In the genomic region with DNA sequence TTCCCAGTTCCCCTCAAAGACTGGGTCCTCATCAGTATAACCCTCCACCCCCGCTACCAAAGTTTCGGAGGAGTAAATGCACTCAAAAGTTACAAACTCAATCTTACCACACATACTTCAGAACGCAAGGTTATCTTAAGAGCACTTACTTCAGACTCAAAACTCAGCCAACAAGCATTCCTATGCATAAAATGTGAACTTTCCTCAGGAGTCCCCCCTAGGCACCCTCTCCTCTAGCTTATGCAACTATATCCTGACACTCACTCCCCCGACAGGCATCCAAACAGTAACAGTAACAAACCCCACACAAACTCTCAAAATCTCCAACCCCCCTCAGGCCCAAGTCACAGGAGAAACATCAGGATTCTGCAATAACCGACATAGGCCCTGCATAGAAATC, we compare ENCODE assay signal across 31 cellular contexts. TPM values are rescaled to one million over a fixed set of nuclear protein-coding genes. Genes with fewer than 3 reads are reported as not detected.
"Had no signal": no experiment of that assay in that cellular context is flagged by ENCODE, and none has a peak within 500 bp of the region (broad histone marks: within the 10 kb centered on the region; RNA-seq: fewer than 3 reads in every experiment).

No MANE protein-coding gene starts in this region.

- H3K27me3 ChIP-seq: body of pancreas, colonic mucosa, esophagus squamous epithelium, gastroesophageal sphincter had no signal

- H3K36me3 ChIP-seq: colonic mucosa, esophagus squamous epithelium, gastroesophageal sphincter, WERI-Rb-1 had no signal

- DNase-seq: activated B cell treated with CpG ODN at 0.5 μM for 24 hours; activated CD4-positive, alpha-beta T cell treated with anti-CD3 and anti-CD28 coated beads for 48 hours; activated CD4-positive, alpha-beta T cell treated with anti-CD3 and anti-CD28 coated beads, Interleukin-2, amount 50 U/mL, for 1 hour; activated CD4-positive, alpha-beta T cell treated with anti-CD3 and anti-CD28 coated beads, Interleukin-2, amount 50 U/mL, for 48 hours; activated CD8-positive, alpha-beta memory T cell treated with anti-CD3 and anti-CD28 coated beads, Interleukin-2, amount 10 ng/mL, durations not matched to agents 7 days and 5 days; activated CD8-positive, alpha-beta memory T cell treated with anti-CD3 and anti-CD28 coated beads, Interleukin-2, amount 50 U/mL, for 4 hours; activated CD8-positive, alpha-beta T cell treated with anti-CD3 and anti-CD28 coated beads for 36 hours; activated gamma-delta T cell; activated naive CD4-positive, alpha-beta T cell; activated naive CD4-positive, alpha-beta T cell treated with anti-CD3 and anti-CD28 coated beads, Interleukin-2, amount 10 ng/mL, durations not matched to agents 7 days and 5 days; activated naive CD8-positive, alpha-beta T cell treated with anti-CD3 and anti-CD28 coated beads, Interleukin-2, amount 10 ng/mL, durations not matched to agents 7 days and 5 days; activated T-cell treated with anti-CD3 and anti-CD28 coated beads, Interleukin-2, amount 50 U/mL, for 1 hour; activated T-cell treated with anti-CD3 and anti-CD28 coated beads, Interleukin-2, amount 50 U/mL, for 48 hours; amygdala; aorta; body of pancreas; caudate nucleus; colonic mucosa; effector CD8-positive, alpha-beta T cell; esophagus squamous epithelium; foreskin melanocyte; T-helper 1 cell; T-helper 17 cell; T1000; WERI-Rb-1 had no signal

- H3K4me1 ChIP-seq: colonic mucosa, gastroesophageal sphincter had no signal

- H3K9me3 ChIP-seq: body of pancreas, colonic mucosa, esophagus squamous epithelium, gastroesophageal sphincter had no signal

- FAIRE-seq: endometrium, endothelial cell of umbilical vein had no signal

- H3K27ac ChIP-seq: body of pancreas, colonic mucosa, epithelial cell of prostate, esophagus squamous epithelium, gastroesophageal sphincter, WERI-Rb-1 had no signal

- ATAC-seq: activated CD4-positive, CD25-positive, alpha-beta regulatory T cell treated with anti-CD3 and anti-CD28 coated beads, Interleukin-2, amount 50 U/mL, for 24 hours; activated CD8-positive, alpha-beta memory T cell treated with anti-CD3 and anti-CD28 coated beads, Interleukin-2, amount 10 ng/mL, durations not matched to agents 7 days and 5 days; activated CD8-positive, alpha-beta T cell treated with anti-CD3 and anti-CD28 coated beads for 36 hours; activated naive CD4-positive, alpha-beta T cell treated with anti-CD3 and anti-CD28 coated beads, Interleukin-2, amount 50 U/mL, for 72 hours; body of pancreas; gastroesophageal sphincter; T-helper 17 cell had no signal

- H3K4me3 ChIP-seq: body of pancreas, colonic mucosa, esophagus squamous epithelium, gastroesophageal sphincter had no signal

RNA-seq across cellular contexts. Expression of gene ADTRP, which starts 11.2 kb away (rescaled TPM):
- total RNA-seq: body of pancreas had no signal
